Comparison of ENCODE assay signal across 20 cellular contexts in the genomic region with DNA sequence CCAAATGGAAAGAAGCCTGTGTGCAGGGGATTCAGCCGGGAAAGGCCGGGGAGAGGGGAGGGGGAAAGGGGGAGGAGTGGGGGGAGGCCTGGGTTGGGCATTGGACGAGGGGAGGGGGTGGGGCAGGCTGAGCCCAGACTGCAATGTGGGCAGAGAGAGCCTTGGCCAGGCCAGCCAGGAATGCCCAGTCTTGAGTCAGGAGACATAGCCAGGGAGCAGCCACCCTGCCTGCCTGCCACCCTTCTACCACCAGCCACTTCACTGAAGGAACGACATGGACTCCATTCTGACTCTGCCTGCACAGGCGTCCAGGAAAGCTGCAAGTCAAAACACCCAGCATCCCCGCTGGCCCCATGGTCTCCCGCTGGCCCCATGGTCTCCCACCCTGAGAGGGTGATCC. TPM values are rescaled to one million over a fixed set of nuclear protein-coding genes. Genes with fewer than 3 reads are reported as not detected.
DNase-seq lines count a peak whose midpoint lies in the region; FAIRE-seq and TF ChIP-seq lines count a peak whose summit lies in the region.
"Had no signal": no experiment of that assay in that cellular context is flagged by ENCODE, and none has a peak within 500 bp of the region (broad histone marks: within the 10 kb centered on the region; RNA-seq: fewer than 3 reads in every experiment).

No MANE protein-coding gene starts in this region.

- no peak overlapping the region for H3K23ac ChIP-seq in H1 (ENCODE audit: insufficient read length)
- H3K23ac ChIP-seq in mesenchymal stem cell (ENCODE audit: low read length in 2 of 2): no peak overlapping the region

- H3K79me1 ChIP-seq in H1 (ENCODE audit: low read depth, low read length) (no peaks in the 10 kb centered on the region), mesenchymal stem cell (replicated peaks; ENCODE audit: low read length, poor library complexity, severe bottlenecking) (no peaks in the 10 kb centered on the region)

- no peak overlapping the region for H2BK15ac ChIP-seq in H1 (ENCODE audit: low read length)
- H2BK15ac ChIP-seq in mesenchymal stem cell (ENCODE audit: low read depth, poor library complexity, severe bottlenecking): no peak overlapping the region

- no peak for TF ChIP-seq POLR2A in H1 (IDR thresholded peaks at IDR 0.05; ENCODE audit: control extremely low read depth in 1 of 2, low read depth in 2 of 2, low read length in 2 of 2)

- no peak overlapping the region for H3K4me3 ChIP-seq in H7 (ENCODE audit: insufficient read depth, low read depth, low read length)
- H3K4me3 ChIP-seq in H1 (ENCODE audit: extremely low read depth in 1 of 4, insufficient read depth in 2 of 4, low read depth in 3 of 4, low read length in 4 of 4): no peak overlapping the region
- H3K4me3 ChIP-seq in kidney (ENCODE audit: low read length in 2 of 2): peak overlapping the region; percentile 48 to 58
- H3K4me3 ChIP-seq in mesenchymal stem cell (ENCODE audit: insufficient read depth in 1 of 2, low read depth in 1 of 2, low read length in 2 of 2): no peak overlapping the region
- H3K4me3 ChIP-seq: BLaER1 treated with 17β-estradiol and CSF1 and Interleukin-3, amounts not matched to agents 10 nM and 100 nM; HAP-1 had no signal

- no peak overlapping the region for H3K14ac ChIP-seq in H1 (ENCODE audit: insufficient read length)
- no peak overlapping the region for H3K14ac ChIP-seq in mesenchymal stem cell (ENCODE audit: low read length in 2 of 2)

- H4K20me1 ChIP-seq in H1 (replicated peaks in 1 of 2; ENCODE audit: control insufficient read depth in 1 of 2, insufficient read depth in 2 of 2, low read length in 2 of 2): no peaks in the 10 kb centered on the region

- intact Hi-C loops in kidney (cut with DNase I): no loop called here

- TF ChIP-seq RAD21 in H1 (IDR thresholded peaks at IDR 0.05 in 1 of 2, conservative IDR thresholded peaks at IDR 0.05 in 1 of 2; ENCODE audit: low read depth in 2 of 2, low read length in 2 of 2): no peak

- 72% methylated on average over 4 of the region's 7 CpGs; no CpG with 5 or more reads in 1 of the 2 experiments for WGBS in H1 (ENCODE audit: extremely low coverage in 1 of 2, insufficient coverage in 1 of 2, insufficient read length in 1 of 2, insufficient replicate concordance in 2 of 2, low coverage in 1 of 2, low lambda C conversion rate in 2 of 2, missing lambda C conversion rate in 1 of 2), 2 experiments
- WGBS in mesenchymal stem cell: 92% methylated on average over 6 of the region's 7 CpGs

- no peak overlapping the region for H4K5ac ChIP-seq in H1 (ENCODE audit: insufficient read length, low read depth, low read length)

- H3K27me3 ChIP-seq in H7 (ENCODE audit: control insufficient read depth, insufficient read depth, low read length) (no peaks in the 10 kb centered on the region; the same call in 1 of the 2 replicates), H1 (replicated peaks in 1 of 4; ENCODE audit: control insufficient read depth in 3 of 4, extremely low read depth in 1 of 4, insufficient read depth in 3 of 4, low read length in 3 of 4) (no peaks in the 10 kb centered on the region; a peak in 1 of 7 replicates), mesenchymal stem cell (ENCODE audit: control insufficient read depth in 1 of 2, insufficient read depth in 1 of 2, low read length in 2 of 2) (peaks cover 17 to 32% of the 10 kb centered on the region in 2 experiments)

- H2AFZ ChIP-seq in H1 (ENCODE audit: low read length) (no peak overlapping the region), mesenchymal stem cell (ENCODE audit: low read depth, low read length) (no peak overlapping the region)

- H2BK5ac ChIP-seq in H1 (ENCODE audit: low read depth, low read length): 0 out of 2 replicates have a peak overlapping the region, but pooled peaks have one; percentile 9
- H2BK5ac ChIP-seq in mesenchymal stem cell (ENCODE audit: low read depth, low read length, poor library complexity, severe bottlenecking): no peak overlapping the region

- no peaks in the 10 kb centered on the region; the same call in 1 of the 2 replicates for H3K23me2 ChIP-seq in H1 (ENCODE audit: low read depth, low read length)

- no peak overlapping the region for H3K18ac ChIP-seq in H1 (ENCODE audit: extremely low read depth, low read length)
- H3K18ac ChIP-seq in mesenchymal stem cell (ENCODE audit: low read depth in 1 of 2, low read length in 2 of 2): no peak overlapping the region

- TF ChIP-seq CTCF in H1 (IDR thresholded peaks at IDR 0.05; ENCODE audit: control extremely low read depth in 1 of 3, insufficient read depth in 1 of 3, low read depth in 1 of 3, low read length in 3 of 3) (no peak), kidney (IDR thresholded peaks at IDR 0.05; ENCODE audit: borderline replicate concordance, extremely low read depth, insufficient read depth) (no peak)

- peak; percentile 86 for DNase-seq in H7
- no peak for DNase-seq in H1 (ENCODE audit: low read depth in 1 of 2, low spot score in 2 of 2)
- no peak for DNase-seq in kidney
- DNase-seq in mesenchymal stem cell: no peak
- no peak for DNase-seq in GF-D8 (lab: John Stamatoyannopoulos, UW)
- no peak for DNase-seq in DMS53 (lab: John Stamatoyannopoulos, UW)
- DNase-seq in A172 (ENCODE audit: low spot score): no peak
- DNase-seq in NK-92 treated with Interleukin-12 subunit alpha and Interleukin-12 subunit beta, amount 100 ng/mL, for 24 hours (lab: John Stamatoyannopoulos, UW): no peak
- DNase-seq: 8988T; ACHN; Calu3; CD4-positive, CD25-positive, alpha-beta regulatory T cell; DMS 273 treated with DMSO at 0.1 percent for 48 hours; DMS79 had no signal

- POLR2A ChIA-PET in H1 (lab: Charles Lee; ENCODE audit: partially characterized antibody): interaction anchor here (1.3 to 2.4 kb wide), 4 partner anchors 17 to 233 kb away, joined by 3 to 9 read pairs (median 6); a partner anchor contains a TSS

- no peak overlapping the region for H3K56ac ChIP-seq in H1 (replicated peaks; ENCODE audit: insufficient read length, low read depth, low read length)

- CTCF ChIA-PET in H1 (lab: Charles Lee; ENCODE audit: partially characterized antibody): interaction anchor here (1.2 to 2.0 kb wide), 3 partner anchors 17 to 129 kb away, joined by 3 to 6 read pairs (median 5); no protein-coding TSS in a partner anchor

- no peaks in the 10 kb centered on the region for H3K79me2 ChIP-seq in H1 (ENCODE audit: control insufficient read depth in 1 of 2, insufficient read depth in 2 of 2, low read length in 2 of 2)

- H3K27ac ChIP-seq in H1 (ENCODE audit: low read depth, low read length) (no peak overlapping the region), kidney (ENCODE audit: low read depth in 2 of 2, low read length in 2 of 2) (no peak overlapping the region), mesenchymal stem cell (ENCODE audit: low read length, poor library complexity, severe bottlenecking) (no peak overlapping the region)
- H3K27ac ChIP-seq: BLaER1 treated with 17β-estradiol and CSF1 and Interleukin-3, amounts not matched to agents 10 nM and 100 nM had no signal

- H3K9me3 ChIP-seq in H1 (ENCODE audit: insufficient read depth in 2 of 2, low read depth in 1 of 2, low read length in 1 of 2) (no peaks in the 10 kb centered on the region), kidney (ENCODE audit: control insufficient read depth in 1 of 2, low read length in 2 of 2) (no peaks in the 10 kb centered on the region), mesenchymal stem cell (ENCODE audit: control insufficient read depth, low read length) (no peaks in the 10 kb centered on the region)
- H3K9me3 ChIP-seq: HAP-1 had no signal

- H3K4me2 ChIP-seq in H1 (ENCODE audit: insufficient read depth in 1 of 2, low read depth in 2 of 2, low read length in 2 of 2) (no peak overlapping the region; a peak in 2 of 4 replicates), mesenchymal stem cell (ENCODE audit: low read length, poor library complexity, severe bottlenecking) (no peak overlapping the region)
- H3K4me2 ChIP-seq: BLaER1 treated with 17β-estradiol and CSF1 and Interleukin-3, amounts not matched to agents 10 nM and 100 nM had no signal

- TF ChIP-seq EP300 in H1 (IDR thresholded peaks at IDR 0.05; ENCODE audit: borderline replicate concordance in 1 of 2, low read depth in 2 of 2, low read length in 2 of 2): no peak

- H4K8ac ChIP-seq in H1 (ENCODE audit: extremely low read depth, insufficient read depth, low read length): no peak overlapping the region
- no peak overlapping the region for H4K8ac ChIP-seq in mesenchymal stem cell (ENCODE audit: low read length)

- H3K4me1 ChIP-seq in H1 (replicated peaks in 1 of 4; ENCODE audit: control insufficient read depth in 3 of 4, insufficient read depth in 4 of 4, low read length in 3 of 4) (peaks cover 0 to 22% (median 14%) of the 10 kb centered on the region in 4 experiments; a peak in 6 of 7 replicates), kidney (ENCODE audit: control insufficient read depth in 1 of 2, insufficient read depth in 1 of 2, low read depth in 1 of 2, low read length in 2 of 2) (peaks cover 0 to 8% of the 10 kb centered on the region in 2 donors), mesenchymal stem cell (ENCODE audit: control insufficient read depth, insufficient read depth, low read depth, low read length) (peaks cover 10% of the 10 kb centered on the region)

- H2BK12ac ChIP-seq in H1 (ENCODE audit: low read depth, low read length): no peak overlapping the region
- no peak overlapping the region for H2BK12ac ChIP-seq in mesenchymal stem cell (ENCODE audit: low read length in 2 of 2)

- H3K9ac ChIP-seq in H1 (replicated peaks in 1 of 4; ENCODE audit: extremely low read depth in 1 of 4, low read depth in 3 of 4, low read length in 3 of 4) (no peak overlapping the region), kidney (ENCODE audit: low read length in 2 of 2) (no peak overlapping the region), mesenchymal stem cell (ENCODE audit: low read length) (no peak overlapping the region)
- H3K9ac ChIP-seq: BLaER1 treated with 17β-estradiol and CSF1 and Interleukin-3, amounts not matched to agents 10 nM and 100 nM had no signal

- H2BK120ac ChIP-seq in H1 (replicated peaks; ENCODE audit: low read depth, low read length): no peak overlapping the region
- no peak overlapping the region for H2BK120ac ChIP-seq in mesenchymal stem cell (ENCODE audit: low read depth, low read length)

- H4K91ac ChIP-seq in H1 (replicated peaks; ENCODE audit: insufficient read length, low read length) (no peak overlapping the region), mesenchymal stem cell (ENCODE audit: low read length) (peak overlapping the region; percentile 34)

- 0 out of 2 replicates have a peak overlapping the region, but pooled peaks have one; percentile 39 for H2AK5ac ChIP-seq in H1 (ENCODE audit: low read depth, low read length)
- H2AK5ac ChIP-seq in mesenchymal stem cell (ENCODE audit: low read length, severe bottlenecking): no peak overlapping the region

- H3K36me3 ChIP-seq in H7 (replicated peaks; ENCODE audit: control insufficient read depth, insufficient read depth, low read length): no peaks in the 10 kb centered on the region
- no peaks in the 10 kb centered on the region for H3K36me3 ChIP-seq in H1 (ENCODE audit: control insufficient read depth in 2 of 4, insufficient read depth in 4 of 4, low read length in 3 of 4)
- H3K36me3 ChIP-seq in kidney (ENCODE audit: control insufficient read depth in 1 of 2, insufficient read depth in 2 of 2, low read length in 2 of 2): no peaks in the 10 kb centered on the region
- no peaks in the 10 kb centered on the region for H3K36me3 ChIP-seq in mesenchymal stem cell (ENCODE audit: control insufficient read depth in 1 of 2, insufficient read depth in 2 of 2, low read depth in 1 of 2, low read length in 2 of 2)
- H3K36me3 ChIP-seq: BLaER1 treated with 17β-estradiol and CSF1 and Interleukin-3, amounts not matched to agents 10 nM and 100 nM; HAP-1 had no signal

- H2BK20ac ChIP-seq in H1 (ENCODE audit: low read length): no peak overlapping the region

- peak overlapping the region; percentile 25 for H3K4ac ChIP-seq in H1 (replicated peaks; ENCODE audit: insufficient read length, low read depth, low read length)
- no peak overlapping the region for H3K4ac ChIP-seq in mesenchymal stem cell (ENCODE audit: low read depth in 1 of 2, low read length in 2 of 2)

- FAIRE-seq in H1 (lab: Jason Lieb, UNC) (no peak), kidney (lab: Jason Lieb, UNC) (no peak)
- FAIRE-seq: GM12891, GM19239 had no signal

RNA-seq across cellular contexts. Expression of a gene that starts 0.5 kb away (rescaled TPM):
- not detected in 2 replicates for total RNA-seq in H7 (2014; rRNA removed; shearing (Covaris generic))
- total RNA-seq in H1 (2021; fragmentation: NEBNext Ultra II Directional; extraction: Animal tissue kit (Norgen Biotek cat#: 25700)): not detected in 2 replicates
- polyA plus RNA-seq in H1 (2011; rRNA removed) (0.05 TPM in 1 of 2 replicates, not detected in the other), kidney (ENCODE audit: insufficient read depth, low read depth, low replicate concordance) (20.0 TPM)
- 0.05 TPM for polyA plus RNA-seq in H1 (2011; cell fraction: cytosol; rRNA removed)
- polyA plus RNA-seq in H1 (2011; cell fraction: nucleus; rRNA removed): 0.68 TPM
- 0.50 to 0.68 TPM (median 0.63 TPM) in 3 of 4 replicates, not detected in the other for polyA plus RNA-seq in H1 (2012, experiment 1 of 2)
- polyA plus RNA-seq in H1 (2012, experiment 2 of 2): 0.12 TPM
- not detected for polyA plus RNA-seq in H1 (2013, experiment 1 of 2)
- polyA plus RNA-seq in H1 (2013, experiment 2 of 2): not detected
- not detected in 2 replicates for polyA minus RNA-seq in H1 (2011; rRNA and poly(A)+ RNA removed)
- polyA minus RNA-seq in H1 (2011; cell fraction: cytosol; rRNA and poly(A)+ RNA removed): not detected
- not detected for polyA minus RNA-seq in H1 (2011; cell fraction: nucleus; rRNA and poly(A)+ RNA removed)
- total RNA-seq in kidney: not detected
- polyA plus RNA-seq in mesenchymal stem cell (2013, experiment 1 of 2): not detected
- polyA plus RNA-seq in mesenchymal stem cell (2013, experiment 2 of 2): not detected
- total RNA-seq in A172 (2014; rRNA removed; shearing (Covaris generic)): not detected in 2 replicates
- total RNA-seq: Calu3; CD4-positive, CD25-positive, alpha-beta regulatory T cell; G401; HT1080 had no signal

RNA-seq across cellular contexts. Expression of a gene that starts 36.3 kb away (rescaled TPM):
- total RNA-seq in H7 (2014; rRNA removed; shearing (Covaris generic)): 1.3 and 2.1 TPM in 2 replicates
- 2.0 and 2.3 TPM in 2 replicates for total RNA-seq in H1 (2021; fragmentation: NEBNext Ultra II Directional; extraction: Animal tissue kit (Norgen Biotek cat#: 25700))
- polyA plus RNA-seq in H1 (2011; rRNA removed) (3.5 and 4.2 TPM in 2 replicates), kidney (ENCODE audit: insufficient read depth, low read depth, low replicate concordance) (6.8 TPM)
- 3.9 TPM for polyA plus RNA-seq in H1 (2011; cell fraction: cytosol; rRNA removed)
- 3.1 TPM for polyA plus RNA-seq in H1 (2011; cell fraction: nucleus; rRNA removed)
- polyA plus RNA-seq in H1 (2012, experiment 1 of 2): 1.9 to 3.5 TPM (median 2.6 TPM) in 4 replicates
- polyA plus RNA-seq in H1 (2012, experiment 2 of 2): 1.4 TPM
- 2.9 TPM for polyA plus RNA-seq in H1 (2013, experiment 1 of 2)
- polyA plus RNA-seq in H1 (2013, experiment 2 of 2): 3.4 TPM
- 0.91 and 1.4 TPM in 2 replicates for polyA minus RNA-seq in H1 (2011; rRNA and poly(A)+ RNA removed)
- polyA minus RNA-seq in H1 (2011; cell fraction: cytosol; rRNA and poly(A)+ RNA removed): 0.81 TPM
- polyA minus RNA-seq in H1 (2011; cell fraction: nucleus; rRNA and poly(A)+ RNA removed): 1.6 TPM
- total RNA-seq in kidney: 5.1 TPM
- 1.4 TPM for polyA plus RNA-seq in mesenchymal stem cell (2013, experiment 1 of 2)
- 1.3 TPM for polyA plus RNA-seq in mesenchymal stem cell (2013, experiment 2 of 2)
- 0.29 and 0.36 TPM in 2 replicates for total RNA-seq in A172 (2014; rRNA removed; shearing (Covaris generic))
- total RNA-seq: Calu3; CD4-positive, CD25-positive, alpha-beta regulatory T cell; G401; HT1080 had no signal

RNA-seq across cellular contexts. Expression of a gene that starts 49.5 kb away (rescaled TPM):
- total RNA-seq in H7 (2014; rRNA removed; shearing (Covaris generic)): 73.6 and 82.1 TPM in 2 replicates
- 72.8 and 75.1 TPM in 2 replicates for total RNA-seq in H1 (2021; fragmentation: NEBNext Ultra II Directional; extraction: Animal tissue kit (Norgen Biotek cat#: 25700))
- 53.8 and 72.4 TPM in 2 replicates for polyA plus RNA-seq in H1 (2011; rRNA removed)
- 93.3 TPM for polyA plus RNA-seq in H1 (2011; cell fraction: cytosol; rRNA removed)
- polyA plus RNA-seq in H1 (2011; cell fraction: nucleus; rRNA removed): 68.1 TPM
- polyA plus RNA-seq in H1 (2012, experiment 1 of 2): 64.7 to 89.2 TPM (median 76.4 TPM) in 4 replicates
- 14.9 TPM for polyA plus RNA-seq in H1 (2012, experiment 2 of 2)
- polyA plus RNA-seq in H1 (2013, experiment 1 of 2): 55.6 TPM
- polyA plus RNA-seq in H1 (2013, experiment 2 of 2): 51.0 TPM
- 82.6 and 138 TPM in 2 replicates for polyA minus RNA-seq in H1 (2011; rRNA and poly(A)+ RNA removed)
- 46.4 TPM for polyA minus RNA-seq in H1 (2011; cell fraction: cytosol; rRNA and poly(A)+ RNA removed)
- polyA minus RNA-seq in H1 (2011; cell fraction: nucleus; rRNA and poly(A)+ RNA removed): 79.3 TPM
- total RNA-seq in kidney: 34.9 TPM
- polyA plus RNA-seq in kidney (ENCODE audit: insufficient read depth, low read depth, low replicate concordance): 22.9 TPM
- polyA plus RNA-seq in mesenchymal stem cell (2013, experiment 1 of 2): 32.8 TPM
- polyA plus RNA-seq in mesenchymal stem cell (2013, experiment 2 of 2): 32.5 TPM
- total RNA-seq in A172 (2014; rRNA removed; shearing (Covaris generic)): 215 and 265 TPM in 2 replicates

RNA-seq across cellular contexts. Expression of a gene that starts 50.5 kb away (rescaled TPM):
- total RNA-seq in H7 (2014; rRNA removed; shearing (Covaris generic)): 109 and 118 TPM in 2 replicates
- total RNA-seq in H1 (2021; fragmentation: NEBNext Ultra II Directional; extraction: Animal tissue kit (Norgen Biotek cat#: 25700)): 99.3 and 101 TPM in 2 replicates
- 54.7 and 75.1 TPM in 2 replicates for polyA plus RNA-seq in H1 (2011; rRNA removed)
- 59.7 TPM for polyA plus RNA-seq in H1 (2011; cell fraction: cytosol; rRNA removed)
- 109 TPM for polyA plus RNA-seq in H1 (2011; cell fraction: nucleus; rRNA removed)
- 75.0 to 86.5 TPM (median 78.8 TPM) in 4 replicates for polyA plus RNA-seq in H1 (2012, experiment 1 of 2)
- polyA plus RNA-seq in H1 (2012, experiment 2 of 2): 36.5 TPM
- 51.4 TPM for polyA plus RNA-seq in H1 (2013, experiment 1 of 2)
- polyA plus RNA-seq in H1 (2013, experiment 2 of 2): 51.4 TPM
- 85.1 and 87.1 TPM in 2 replicates for polyA minus RNA-seq in H1 (2011; rRNA and poly(A)+ RNA removed)
- polyA minus RNA-seq in H1 (2011; cell fraction: cytosol; rRNA and poly(A)+ RNA removed): 41.0 TPM
- 91.3 TPM for polyA minus RNA-seq in H1 (2011; cell fraction: nucleus; rRNA and poly(A)+ RNA removed)
- total RNA-seq in kidney: 62.5 TPM
- polyA plus RNA-seq in kidney (ENCODE audit: insufficient read depth, low read depth, low replicate concordance): 26.5 TPM
- polyA plus RNA-seq in mesenchymal stem cell (2013, experiment 1 of 2): 45.5 TPM
- 45.2 TPM for polyA plus RNA-seq in mesenchymal stem cell (2013, experiment 2 of 2)
- total RNA-seq in A172 (2014; rRNA removed; shearing (Covaris generic)): 142 and 154 TPM in 2 replicates

RNA-seq across cellular contexts. Expression of a gene that starts 53.4 kb away (rescaled TPM):
- 0.28 and 1.5 TPM in 2 replicates for total RNA-seq in H7 (2014; rRNA removed; shearing (Covaris generic))
- total RNA-seq in H1 (2021; fragmentation: NEBNext Ultra II Directional; extraction: Animal tissue kit (Norgen Biotek cat#: 25700)): 0.43 and 0.67 TPM in 2 replicates
- polyA plus RNA-seq in H1 (2011; rRNA removed) (0.85 and 0.98 TPM in 2 replicates), kidney (ENCODE audit: insufficient read depth, low read depth, low replicate concordance) (0.52 TPM)
- 0.93 TPM for polyA plus RNA-seq in H1 (2011; cell fraction: cytosol; rRNA removed)
- 4.3 TPM for polyA plus RNA-seq in H1 (2011; cell fraction: nucleus; rRNA removed)
- polyA plus RNA-seq in H1 (2012, experiment 1 of 2): 0.39 to 1.4 TPM (median 0.95 TPM) in 4 replicates
- polyA plus RNA-seq in H1 (2012, experiment 2 of 2): 0.12 TPM
- 0.18 TPM for polyA plus RNA-seq in H1 (2013, experiment 1 of 2)
- polyA plus RNA-seq in H1 (2013, experiment 2 of 2): 0.18 TPM
- 1.5 and 3.2 TPM in 2 replicates for polyA minus RNA-seq in H1 (2011; rRNA and poly(A)+ RNA removed)
- polyA minus RNA-seq in H1 (2011; cell fraction: cytosol; rRNA and poly(A)+ RNA removed): not detected
- 2.6 TPM for polyA minus RNA-seq in H1 (2011; cell fraction: nucleus; rRNA and poly(A)+ RNA removed)
- 0.16 TPM for total RNA-seq in kidney
- not detected for polyA plus RNA-seq in mesenchymal stem cell (2013, experiment 1 of 2)
- not detected for polyA plus RNA-seq in mesenchymal stem cell (2013, experiment 2 of 2)
- 0.05 TPM in 1 of 2 replicates, not detected in the other for total RNA-seq in A172 (2014; rRNA removed; shearing (Covaris generic))
- total RNA-seq: Calu3; CD4-positive, CD25-positive, alpha-beta regulatory T cell; G401 had no signal
- polyA plus RNA-seq: CD4-positive, CD25-positive, alpha-beta regulatory T cell had no signal

Comparison
In these comparisons a context has a peak if more than half of its experiments do, and no peak if none do; other contexts are left out.
1. H3K4me3 ChIP-seq: peak in kidney (2 of 2); none in H7 (single experiment), H1 (0 of 4) and mesenchymal stem cell (0 of 2).